1 cellular context compared by ENCODE assay signal in genomic region chr13:51177188-51177587, GRCh38.
TF ChIP-seq lines count a peak whose summit lies in the region.

No MANE protein-coding gene starts in this region.

TF ChIP-seq in GM23338, 12 proteins besides CTCF, POLR2A, EP300 and RAD21 (continued from another document):
- TF ChIP-seq ZNF462 (CRISPR knock-in tag; IDR thresholded peaks at IDR 0.05), result no peak
